In genomic region chr10:13788701-13789447, GRCh38 we compare ENCODE assay signal across 8 cellular contexts.
A peak's percentile ranks its signal among the peaks of the same experiment; 100 is the strongest.
DNase-seq lines count a peak whose midpoint lies in the region; ATAC-seq and TF ChIP-seq lines count a peak whose summit lies in the region.

No MANE protein-coding gene starts in this region.

- H3K14ac ChIP-seq in trophoblast cell (ENCODE audit: low read length) = no peak overlapping the region

- H3K9ac ChIP-seq in trophoblast cell (ENCODE audit: low read length) = no peak overlapping the region

- H3K36me3 ChIP-seq in Caco-2 (ENCODE audit: control insufficient read depth, insufficient read depth, low read length) (no peaks in the 10 kb centered on the region), SJSA1 (no peaks in the 10 kb centered on the region), trophoblast cell (ENCODE audit: control insufficient read depth in 1 of 2, insufficient read depth in 2 of 2, low read length in 2 of 2) (peaks cover 5% of the 10 kb centered on the region in 2 experiments)

- H3K4me1 Mint-ChIP-seq in Caco-2 (ENCODE audit: low read depth, unreplicated experiment) = no peaks in the 10 kb centered on the region

- CTCF ChIA-PET in Caco-2 (lab: Charles Lee) = interaction anchor here (1.8 kb wide), 1 partner anchor 305 kb away, joined by 12 read pairs; no protein-coding TSS in a partner anchor

- H2AFZ ChIP-seq in trophoblast cell (ENCODE audit: insufficient read depth, low read length, poor library complexity) = no peak overlapping the region

- no TSS peak for BruUV-seq in Caco-2 (replicated peaks; lab: Mats Ljungman, UMichigan)

- H3K4ac ChIP-seq in trophoblast cell (ENCODE audit: low read depth, low read length) = no peak overlapping the region

- H3K4me3 ChIP-seq in Caco-2 (ENCODE audit: low read depth, low read length) (no peak overlapping the region), SJSA1 (no peak overlapping the region), foreskin fibroblast (ENCODE audit: low read depth in 1 of 2, low read length in 2 of 2) (no peak overlapping the region), trophoblast cell (ENCODE audit: low read depth, low read length) (no peak overlapping the region)

- H3K79me2 ChIP-seq in trophoblast cell (ENCODE audit: control insufficient read depth, insufficient read depth, low read length, poor library complexity) = no peaks in the 10 kb centered on the region

- H3K9me3 ChIP-seq in Caco-2 = no peaks in the 10 kb centered on the region
- no peaks in the 10 kb centered on the region for H3K9me3 ChIP-seq in SJSA1 (replicated peaks)
- H3K9me3 ChIP-seq in trophoblast cell (ENCODE audit: insufficient read depth, low read depth, low read length) = no peaks in the 10 kb centered on the region

- H3K79me1 ChIP-seq in trophoblast cell (ENCODE audit: low read length) = peaks cover 4% of the 10 kb centered on the region

- DNase-seq in Caco-2 (no peak), SJSA1 (ENCODE audit: low read depth in 1 of 2, low spot score in 2 of 2) (peak in 1 of 2 experiments; percentile 26), foreskin fibroblast (peak; percentile 55 to 80), trophoblast cell (no peak), NOMO-1 (lab: John Stamatoyannopoulos, UW; ENCODE audit: unreplicated experiment in 2 of 2) (no peak), SIG-M5 treated with dmso at 0.1 percent for 504 hours (lab: John Stamatoyannopoulos, UW; ENCODE audit: unreplicated experiment) (no peak)

- peak overlapping the region; percentile 54 for H3K27ac Mint-ChIP-seq in Caco-2 (ENCODE audit: unreplicated experiment)

- TF ChIP-seq CTCF in Caco-2 (IDR thresholded peaks at IDR 0.05; ENCODE audit: insufficient read depth in 1 of 2, low read depth in 1 of 2, low read length in 1 of 2, severe bottlenecking in 1 of 2, unreplicated experiment in 1 of 2) (no peak), foreskin fibroblast (IDR thresholded peaks at IDR 0.05; ENCODE audit: low read depth, low read length) (no peak)

- POLR2A ChIA-PET in Caco-2 (lab: Charles Lee) = no interaction called here

- H2BK12ac ChIP-seq in trophoblast cell (ENCODE audit: low read length) = no peak overlapping the region

- H2AK5ac ChIP-seq in trophoblast cell (ENCODE audit: low read length) = no peak overlapping the region

- ATAC-seq in GM18517 (IDR thresholded peaks at IDR 0.05; ENCODE audit: unreplicated experiment) (no peak), HG03280 (IDR thresholded peaks at IDR 0.05; ENCODE audit: unreplicated experiment) (no peak)

- no peaks in the 10 kb centered on the region for H3K27me3 Mint-ChIP-seq in Caco-2 (ENCODE audit: insufficient read depth, unreplicated experiment)

- H2BK120ac ChIP-seq in trophoblast cell (ENCODE audit: insufficient read depth, low read length, poor library complexity) = peak overlapping the region; percentile 58

- intact Hi-C loops in Caco-2 (cut with micrococcal nuclease; ENCODE audit: unreplicated experiment) = loop anchor here (5.0 kb wide), 5 partner anchors 208 to 688 kb away; no protein-coding TSS in a partner anchor

- H3K4me2 ChIP-seq in trophoblast cell (ENCODE audit: low read length) = no peak overlapping the region

- H3K36me3 Mint-ChIP-seq in Caco-2 (ENCODE audit: insufficient read depth, unreplicated experiment) = no peaks in the 10 kb centered on the region

- H4K12ac ChIP-seq in trophoblast cell (ENCODE audit: low read depth, low read length) = no peak overlapping the region

- H4K8ac ChIP-seq in trophoblast cell (ENCODE audit: low read depth, low read length) = no peak overlapping the region

- no peak overlapping the region for H3K18ac ChIP-seq in trophoblast cell (ENCODE audit: low read length)

- no CpG with 5 or more reads among the region's 9 CpGs for WGBS in trophoblast cell (ENCODE audit: extremely low coverage, insufficient coverage, insufficient read length)

- H3K27me3 ChIP-seq in Caco-2 (replicated peaks; ENCODE audit: control insufficient read depth, insufficient read depth, low read length) (no peaks in the 10 kb centered on the region; the same call in 1 of the 2 replicates), SJSA1 (replicated peaks) (no peaks in the 10 kb centered on the region), trophoblast cell (ENCODE audit: insufficient read depth, low read length) (no peaks in the 10 kb centered on the region)

- no peak overlapping the region for H3K4me3 Mint-ChIP-seq in Caco-2 (ENCODE audit: unreplicated experiment)

- no peak overlapping the region for H2BK5ac ChIP-seq in trophoblast cell (ENCODE audit: low read depth, low read length, poor library complexity)

- H3K23ac ChIP-seq in trophoblast cell (ENCODE audit: low read length) = no peak overlapping the region

- peak overlapping the region; percentile 80 for H4K91ac ChIP-seq in trophoblast cell (ENCODE audit: low read depth, low read length)

- H3K4me1 ChIP-seq in Caco-2 (no peaks in the 10 kb centered on the region; the same call in 1 of the 2 replicates), SJSA1 (replicated peaks) (peaks cover 36% of the 10 kb centered on the region), trophoblast cell (ENCODE audit: control insufficient read depth in 1 of 2, insufficient read depth in 2 of 2, low read length in 2 of 2) (peaks cover 4 to 5% of the 10 kb centered on the region in 2 experiments)

- H3K9me3 Mint-ChIP-seq in Caco-2 (ENCODE audit: unreplicated experiment) = no peaks in the 10 kb centered on the region

- H3K27ac ChIP-seq in SJSA1 (peak overlapping the region; percentile 69), trophoblast cell (ENCODE audit: low read depth, low read length) (no peak overlapping the region)

Comparison
In these comparisons a context has a peak if more than half of its experiments do, and no peak if none do; other contexts are left out.
1. DNase-seq: peak in foreskin fibroblast (2 of 2); none in Caco-2 (0 of 2), trophoblast cell (0 of 2), NOMO-1 (0 of 2) and SIG-M5 treated with dmso at 0.1 percent for 504 hours (single experiment).